Comparison of ENCODE assay signal across 26 cellular contexts in the genomic region with DNA sequence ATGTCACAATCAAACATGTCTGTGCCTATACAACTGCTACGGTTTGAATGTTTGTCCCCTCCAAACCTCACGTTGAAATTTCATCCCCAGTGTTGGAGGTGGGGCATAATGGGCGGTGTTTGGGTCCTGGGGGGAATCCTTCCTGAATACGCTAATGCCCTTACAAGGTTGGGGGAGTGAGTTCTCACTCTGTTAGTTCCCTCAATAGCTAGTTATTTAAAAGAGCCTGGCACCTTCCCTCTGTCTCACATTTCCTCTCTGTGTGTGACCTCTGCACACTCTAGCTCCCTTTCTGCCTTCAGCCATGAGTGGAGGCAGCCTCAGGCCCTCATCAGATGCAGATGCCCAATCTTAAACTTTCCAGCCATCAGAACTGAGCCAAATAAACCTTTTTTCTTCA.
"Had no signal": no experiment of that assay in that cellular context is flagged by ENCODE, and none has a peak within 500 bp of the region (broad histone marks: within the 10 kb centered on the region; RNA-seq: fewer than 3 reads in every experiment).

No MANE protein-coding gene starts in this region.

- H3K4me1 ChIP-seq: gastrocnemius medialis, psoas muscle, sigmoid colon, testis, tibial artery had no signal

- H3K4me3 Mint-ChIP-seq: dendritic cell treated with granulocyte-macrophage colony-stimulating factor and Interleukin-4, amounts not matched to agents 40 ng/mL and 50 ng/mL, for 4 days; endodermal cell; memory B cell; natural killer cell; stimulated activated memory B cell treated with anti-CD40 and anti-IgM and Interleukin-4, amounts not matched to agents 10 μg/mL and 1 μg/mL and 100 μg/mL, for 72 hours; type B pancreatic cell had no signal

- H3K36me3 Mint-ChIP-seq: memory B cell; natural killer cell; stimulated activated memory B cell treated with anti-CD40 and anti-IgM and Interleukin-4, amounts not matched to agents 10 μg/mL and 1 μg/mL and 100 μg/mL, for 72 hours; type B pancreatic cell had no signal

- H3K4me3 ChIP-seq: gastrocnemius medialis, lung, ovary, psoas muscle, sigmoid colon, testis, tibial artery had no signal

- H3K4me1 Mint-ChIP-seq: memory B cell; natural killer cell; stimulated activated memory B cell treated with anti-CD40 and anti-IgM and Interleukin-4, amounts not matched to agents 10 μg/mL and 1 μg/mL and 100 μg/mL, for 72 hours had no signal

- H3K36me3 ChIP-seq: gastrocnemius medialis, ovary, sigmoid colon, tibial artery had no signal

- H3K27me3 ChIP-seq: gastrocnemius medialis, ovary, sigmoid colon, testis, tibial artery had no signal

- H3K9me3 ChIP-seq: gastrocnemius medialis, ovary, psoas muscle, sigmoid colon, testis, tibial artery had no signal

- ATAC-seq: esophagus mucosa; gastrocnemius medialis; left lobe of liver; natural killer cell; psoas muscle; right cardiac atrium; stimulated activated memory B cell treated with anti-CD40 and anti-IgM and Interleukin-4, amounts not matched to agents 10 μg/mL and 1 μg/mL and 100 μg/mL, for 72 hours; stimulated activated naive CD8-positive, alpha-beta T cell treated with anti-CD3 and anti-CD28 coated beads, Interleukin-15, Interleukin-2, amounts not matched to agents 100 U/mL and 50 U/mL, for 24 hours had no signal

- H3K9me3 Mint-ChIP-seq: dendritic cell treated with granulocyte-macrophage colony-stimulating factor and Interleukin-4, amounts not matched to agents 40 ng/mL and 50 ng/mL, for 4 days; endodermal cell; memory B cell; stimulated activated memory B cell treated with anti-CD40 and anti-IgM and Interleukin-4, amounts not matched to agents 10 μg/mL and 1 μg/mL and 100 μg/mL, for 72 hours; type B pancreatic cell had no signal

- H3K27ac ChIP-seq: epithelial cell of prostate, gastrocnemius medialis, ovary, psoas muscle, sigmoid colon, testis, tibial artery had no signal

- H3K27ac Mint-ChIP-seq: dendritic cell treated with granulocyte-macrophage colony-stimulating factor and Interleukin-4, amounts not matched to agents 40 ng/mL and 50 ng/mL, for 4 days; endodermal cell; memory B cell; natural killer cell; stimulated activated memory B cell treated with anti-CD40 and anti-IgM and Interleukin-4, amounts not matched to agents 10 μg/mL and 1 μg/mL and 100 μg/mL, for 72 hours; type B pancreatic cell had no signal

- DNase-seq: effector CD8-positive, alpha-beta T cell; endodermal cell; foreskin fibroblast; gastrocnemius medialis; head of caudate nucleus; kidney; natural killer cell; occipital lobe; ovary; posterior cingulate gyrus; psoas muscle; right cardiac atrium; sigmoid colon; stimulated activated CD4-positive, alpha-beta T cell treated with anti-CD3 and anti-CD28 coated beads, Interleukin-4, amount 100 ng/mL, for 4 hours; stimulated activated naive CD8-positive, alpha-beta T cell treated with anti-CD3 and anti-CD28 coated beads, Interleukin-15, Interleukin-2, amounts not matched to agents 100 U/mL and 50 U/mL, for 24 hours; substantia nigra; testis; tibial artery had no signal

- H3K27me3 Mint-ChIP-seq: dendritic cell treated with granulocyte-macrophage colony-stimulating factor and Interleukin-4, amounts not matched to agents 40 ng/mL and 50 ng/mL, for 4 days; type B pancreatic cell had no signal
